In genomic region chr20:44102582-44102981, GRCh38 we compare ENCODE assay signal across 31 cellular contexts.
DNase-seq lines count a peak whose midpoint lies in the region; ATAC-seq, FAIRE-seq and TF ChIP-seq lines count a peak whose summit lies in the region.
"Had no signal": no experiment of that assay in that cellular context is flagged by ENCODE, and none has a peak within 500 bp of the region (broad histone marks: within the 10 kb centered on the region; RNA-seq: fewer than 3 reads in every experiment).

No MANE protein-coding gene starts in this region.

- FAIRE-seq in HTR-8/SVneo (lab: Jason Lieb, UNC) = peak; percentile 36
- FAIRE-seq: A204.1, A549, D721Med had no signal

- ATAC-seq in HG03378 (IDR thresholded peaks at IDR 0.05; ENCODE audit: unreplicated experiment) = no peak
- ATAC-seq: A549; CD8-positive, alpha-beta T cell had no signal

- H3K4me1 ChIP-seq in HEK293 (ENCODE audit: control insufficient read depth, insufficient read depth, low read length) = peaks cover 11% of the 10 kb centered on the region
- H3K4me1 ChIP-seq: BE2C; BLaER1; BLaER1 treated with 17β-estradiol and CSF1 and Interleukin-3, amounts not matched to agents 10 nM and 100 nM; Caco-2 had no signal

- no peaks in the 10 kb centered on the region for H3K36me3 ChIP-seq in HEK293 (ENCODE audit: control insufficient read depth in 2 of 2, insufficient read depth in 1 of 2, low read length in 2 of 2)
- H3K36me3 ChIP-seq: BE2C; BLaER1; BLaER1 treated with 17β-estradiol and CSF1 and Interleukin-3, amounts not matched to agents 10 nM and 100 nM had no signal

- H3K9me3 ChIP-seq in HEK293 (ENCODE audit: control insufficient read depth, insufficient read depth, low read depth, low read length) = no peaks in the 10 kb centered on the region; the same call in 1 of the 2 replicates
- H3K9me3 ChIP-seq: BE2C had no signal

- DNase-seq in HTR-8/SVneo (ENCODE audit: insufficient read length, low spot score) = no peak
- DNase-seq in SIG-M5 (lab: John Stamatoyannopoulos, UW) = no peak
- DNase-seq: 8988T; ACHN; AML-193; BE2C; C1 segment of cervical spinal cord; Caco-2; Calu3; CD4-positive, alpha-beta memory T cell; CD4-positive, alpha-beta T cell; CD4-positive, CD25-positive, alpha-beta regulatory T cell; CD8-positive, alpha-beta memory T cell; CD8-positive, alpha-beta T cell; COR-L47; DMS 273 treated with DMSO at 0.1 percent for 48 hours; DMS153; DMS53; DMS79; DMS79 treated with DMSO at 0.1 percent for 48 hours; DND-41; EL had no signal

- POLR2A ChIA-PET in HEK293 (lab: Yijun Ruan, JAX) = no interaction called here

- H3K4me3 ChIP-seq in HEK293 (ENCODE audit: low read depth, low read length) = no peak overlapping the region
- H3K4me3 ChIP-seq: A549; BLaER1; BLaER1 treated with 17β-estradiol and CSF1 and Interleukin-3, amounts not matched to agents 10 nM and 100 nM had no signal

- TF ChIP-seq CTCF in HEK293 (tag by site-specific recombination; IDR thresholded peaks at IDR 0.05) = no peak

- no peak overlapping the region for H3K27ac ChIP-seq in HEK293 (ENCODE audit: extremely low read depth, low read depth, low read length)
- H3K27ac ChIP-seq: 22Rv1; A549; BLaER1; BLaER1 treated with 17β-estradiol and CSF1 and Interleukin-3, amounts not matched to agents 10 nM and 100 nM; C4-2B had no signal

- CTCF ChIA-PET in HEK293 (lab: Yijun Ruan, JAX) = interaction anchor here (0.6 to 1.1 kb wide), 3 partner anchors 10 to 373 kb away, joined by 3 read pairs; no protein-coding TSS in a partner anchor

TF ChIP-seq in HEK293, 187 proteins besides CTCF, POLR2A, EP300 and RAD21:
- TF ChIP-seq ZNF513 (tag by site-specific recombination; IDR thresholded peaks at IDR 0.05) (no peak), MYNN (tag by site-specific recombination; IDR thresholded peaks at IDR 0.05; ENCODE audit: borderline replicate concordance) (no peak), ZNF146 (tag by site-specific recombination; IDR thresholded peaks at IDR 0.05) (no peak), ZNF292 (tag by site-specific recombination; IDR thresholded peaks at IDR 0.05; ENCODE audit: borderline replicate concordance, low read depth) (no peak), ZNF629 (tag by site-specific recombination; IDR thresholded peaks at IDR 0.05) (no peak), ZFP3 (tag by site-specific recombination; IDR thresholded peaks at IDR 0.05; ENCODE audit: low read depth) (no peak), ZBTB49 (tag by site-specific recombination; IDR thresholded peaks at IDR 0.05; ENCODE audit: low read depth) (no peak), SETDB1 (IDR thresholded peaks at IDR 0.05; ENCODE audit: insufficient read length, low read length) (peak; percentile 84), ZNF600 (tag by site-specific recombination; IDR thresholded peaks at IDR 0.05) (no peak), ZNF785 (tag by site-specific recombination; IDR thresholded peaks at IDR 0.05) (no peak), ZNF473 (tag by site-specific recombination; IDR thresholded peaks at IDR 0.05) (no peak), PRDM1 (tag by site-specific recombination; IDR thresholded peaks at IDR 0.05) (no peak)
- TF ChIP-seq, protein P1, sequence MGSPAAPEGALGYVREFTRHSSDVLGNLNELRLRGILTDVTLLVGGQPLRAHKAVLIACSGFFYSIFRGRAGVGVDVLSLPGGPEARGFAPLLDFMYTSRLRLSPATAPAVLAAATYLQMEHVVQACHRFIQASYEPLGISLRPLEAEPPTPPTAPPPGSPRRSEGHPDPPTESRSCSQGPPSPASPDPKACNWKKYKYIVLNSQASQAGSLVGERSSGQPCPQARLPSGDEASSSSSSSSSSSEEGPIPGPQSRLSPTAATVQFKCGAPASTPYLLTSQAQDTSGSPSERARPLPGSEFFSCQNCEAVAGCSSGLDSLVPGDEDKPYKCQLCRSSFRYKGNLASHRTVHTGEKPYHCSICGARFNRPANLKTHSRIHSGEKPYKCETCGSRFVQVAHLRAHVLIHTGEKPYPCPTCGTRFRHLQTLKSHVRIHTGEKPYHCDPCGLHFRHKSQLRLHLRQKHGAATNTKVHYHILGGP (tag by site-specific recombination; IDR thresholded peaks at IDR 0.05) = peak; percentile 60; the same call in 1 of the 2 replicates
- TF ChIP-seq, protein P2, sequence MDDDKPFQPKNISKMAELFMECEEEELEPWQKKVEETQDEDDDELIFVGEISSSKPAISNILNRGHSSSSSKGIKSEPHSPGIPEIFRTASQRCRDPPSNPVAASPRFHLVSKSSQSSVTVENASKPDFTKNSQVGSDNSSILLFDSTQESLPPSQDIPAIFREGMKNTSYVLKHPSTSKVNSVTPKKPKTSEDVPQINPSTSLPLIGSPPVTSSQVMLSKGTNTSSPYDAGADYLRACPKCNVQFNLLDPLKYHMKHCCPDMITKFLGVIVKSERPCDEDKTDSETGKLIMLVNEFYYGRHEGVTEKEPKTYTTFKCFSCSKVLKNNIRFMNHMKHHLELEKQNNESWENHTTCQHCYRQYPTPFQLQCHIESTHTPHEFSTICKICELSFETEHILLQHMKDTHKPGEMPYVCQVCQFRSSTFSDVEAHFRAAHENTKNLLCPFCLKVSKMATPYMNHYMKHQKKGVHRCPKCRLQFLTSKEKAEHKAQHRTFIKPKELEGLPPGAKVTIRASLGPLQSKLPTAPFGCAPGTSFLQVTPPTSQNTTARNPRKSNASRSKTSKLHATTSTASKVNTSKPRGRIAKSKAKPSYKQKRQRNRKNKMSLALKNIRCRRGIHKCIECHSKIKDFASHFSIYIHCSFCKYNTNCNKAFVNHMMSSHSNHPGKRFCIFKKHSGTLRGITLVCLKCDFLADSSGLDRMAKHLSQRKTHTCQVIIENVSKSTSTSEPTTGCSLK (tag by site-specific recombination; IDR thresholded peaks at IDR 0.05) = no peak
